In the genomic region with DNA sequence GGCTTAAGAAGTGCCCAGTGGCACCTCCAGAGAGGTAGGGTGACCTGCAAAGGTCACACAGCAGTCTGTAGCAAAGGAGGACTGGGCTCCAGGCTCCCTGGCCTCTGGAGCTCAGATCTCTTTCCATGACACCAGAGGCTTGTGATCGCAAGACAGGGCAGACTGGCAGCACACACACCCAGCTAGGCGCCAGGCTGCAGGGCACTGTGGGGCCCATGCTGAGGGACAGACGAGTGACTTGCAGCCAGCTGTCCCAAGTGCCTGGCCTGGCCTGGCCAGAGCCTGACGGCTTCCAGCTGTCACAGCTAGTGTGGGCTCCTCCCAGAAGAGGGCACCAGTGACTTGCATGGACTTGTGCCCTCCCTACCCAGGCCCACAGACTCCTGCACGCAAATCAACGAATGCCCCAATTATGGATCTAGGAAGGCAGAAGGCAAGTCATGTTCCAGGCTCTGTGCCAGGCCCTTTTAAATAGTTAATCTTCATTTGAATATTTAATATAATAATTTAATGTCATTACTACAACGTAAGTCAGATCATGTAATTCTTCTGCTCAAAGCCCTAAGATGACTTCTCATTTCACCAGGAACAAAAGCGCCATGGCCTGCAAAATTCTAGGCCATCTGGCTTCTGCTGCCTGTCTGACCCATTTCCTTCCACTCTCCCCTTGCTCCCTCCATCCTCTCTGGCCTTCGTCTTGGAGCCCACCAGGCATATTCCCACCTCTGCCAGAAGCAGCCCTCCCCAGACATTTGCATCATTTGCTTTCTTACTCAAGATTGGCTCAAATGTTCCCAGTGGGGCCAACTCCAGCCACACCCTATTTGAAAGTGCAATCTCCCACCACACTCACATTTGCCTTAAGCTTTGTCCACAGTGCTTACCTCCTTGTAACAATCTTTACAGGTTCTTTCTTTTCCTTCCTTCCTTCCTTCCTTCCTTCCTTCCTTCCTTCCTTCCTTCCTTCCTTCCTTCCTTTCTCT, we compare ENCODE assay signal across 1 cellular context.
TF ChIP-seq lines count a peak whose summit lies in the region.

No MANE protein-coding gene starts in this region.

TF ChIP-seq in endothelial cell of umbilical vein, 7 proteins besides CTCF, POLR2A, EP300 and RAD21 (continued from another document):
- TF ChIP-seq MYC (IDR thresholded peaks at IDR 0.05; ENCODE audit: low read depth, low read length) (no peak), FOS (IDR thresholded peaks at IDR 0.05; ENCODE audit: borderline replicate concordance, insufficient read depth, low read length) (no peak), MAX (IDR thresholded peaks at IDR 0.05; ENCODE audit: insufficient read depth, insufficient read length) (no peak)
